2 cellular contexts compared by ENCODE assay signal in the genomic region with DNA sequence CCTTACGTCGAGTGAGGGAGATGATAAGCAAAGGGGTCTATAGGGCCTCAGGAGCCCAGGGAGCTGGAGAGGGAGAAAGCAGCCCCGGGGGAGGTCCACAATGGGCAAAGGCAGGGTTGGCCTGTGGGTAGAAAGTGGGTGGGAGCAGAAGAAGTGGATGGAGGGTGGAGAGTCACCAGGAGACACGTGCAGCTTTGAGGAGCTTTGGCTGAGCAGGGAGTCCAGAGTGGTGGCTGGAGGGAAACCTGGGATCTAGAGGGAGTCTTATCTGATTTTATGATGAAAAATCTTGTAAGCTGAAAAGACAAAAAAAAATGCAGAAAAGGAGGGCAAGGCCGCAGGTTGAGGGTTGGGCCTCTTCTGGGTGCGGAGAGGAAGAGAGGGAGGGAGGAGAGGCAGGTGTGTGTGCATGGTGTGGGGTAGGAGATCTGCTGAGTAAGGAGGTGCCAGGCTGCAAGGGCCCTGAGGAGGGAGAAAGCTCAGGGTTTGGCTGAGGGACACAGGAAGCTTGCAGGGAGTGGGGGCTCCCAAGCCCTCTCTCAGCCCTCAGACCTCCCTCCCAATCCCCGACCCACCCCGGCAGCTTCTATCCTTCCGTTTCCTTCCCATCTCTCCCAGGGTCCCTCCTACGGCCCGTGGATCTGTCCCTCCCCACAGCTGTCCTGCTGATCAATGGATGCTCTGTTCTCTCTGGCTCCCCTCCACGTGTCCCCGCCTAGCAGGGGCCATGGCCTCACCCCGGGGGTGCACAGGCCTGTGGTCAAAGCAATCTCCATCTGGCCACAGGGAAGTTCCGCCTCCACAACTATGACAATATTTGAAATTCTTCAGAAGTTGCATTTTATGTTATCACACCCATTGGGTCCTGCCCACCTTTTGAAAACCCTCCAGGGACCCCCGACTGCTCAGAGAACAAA.
TF ChIP-seq lines count a peak whose summit lies in the region.

No MANE protein-coding gene starts in this region.

TF ChIP-seq in IMR-90, 13 proteins besides CTCF, POLR2A, EP300 and RAD21:
- no peak for TF ChIP-seq BHLHE40 (IDR thresholded peaks at IDR 0.05; ENCODE audit: low read depth, low read length)
- no peak for TF ChIP-seq FOS (IDR thresholded peaks at IDR 0.05; ENCODE audit: low read depth, low read length)
- TF ChIP-seq RFX5 (IDR thresholded peaks at IDR 0.05; ENCODE audit: low read depth, low read length) = no peak
- no peak for TF ChIP-seq CHD1 (IDR thresholded peaks at IDR 0.05; ENCODE audit: low read depth, low read length)
- TF ChIP-seq, protein P1, sequence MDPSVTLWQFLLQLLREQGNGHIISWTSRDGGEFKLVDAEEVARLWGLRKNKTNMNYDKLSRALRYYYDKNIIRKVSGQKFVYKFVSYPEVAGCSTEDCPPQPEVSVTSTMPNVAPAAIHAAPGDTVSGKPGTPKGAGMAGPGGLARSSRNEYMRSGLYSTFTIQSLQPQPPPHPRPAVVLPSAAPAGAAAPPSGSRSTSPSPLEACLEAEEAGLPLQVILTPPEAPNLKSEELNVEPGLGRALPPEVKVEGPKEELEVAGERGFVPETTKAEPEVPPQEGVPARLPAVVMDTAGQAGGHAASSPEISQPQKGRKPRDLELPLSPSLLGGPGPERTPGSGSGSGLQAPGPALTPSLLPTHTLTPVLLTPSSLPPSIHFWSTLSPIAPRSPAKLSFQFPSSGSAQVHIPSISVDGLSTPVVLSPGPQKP (IDR thresholded peaks at IDR 0.05; ENCODE audit: borderline replicate concordance, low read depth, low read length) = no peak
- no peak for TF ChIP-seq NFE2L2 (IDR thresholded peaks at IDR 0.05; ENCODE audit: low read depth, low read length)
- TF ChIP-seq, protein P2, sequence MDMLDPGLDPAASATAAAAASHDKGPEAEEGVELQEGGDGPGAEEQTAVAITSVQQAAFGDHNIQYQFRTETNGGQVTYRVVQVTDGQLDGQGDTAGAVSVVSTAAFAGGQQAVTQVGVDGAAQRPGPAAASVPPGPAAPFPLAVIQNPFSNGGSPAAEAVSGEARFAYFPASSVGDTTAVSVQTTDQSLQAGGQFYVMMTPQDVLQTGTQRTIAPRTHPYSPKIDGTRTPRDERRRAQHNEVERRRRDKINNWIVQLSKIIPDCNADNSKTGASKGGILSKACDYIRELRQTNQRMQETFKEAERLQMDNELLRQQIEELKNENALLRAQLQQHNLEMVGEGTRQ (IDR thresholded peaks at IDR 0.05; ENCODE audit: low read depth, low read length) = no peak
- no peak for TF ChIP-seq SMC3 (IDR thresholded peaks at IDR 0.05; ENCODE audit: low read depth, low read length)

TF ChIP-seq in K562, 482 proteins besides CTCF, POLR2A, EP300 and RAD21:
- TF ChIP-seq, protein P3, sequence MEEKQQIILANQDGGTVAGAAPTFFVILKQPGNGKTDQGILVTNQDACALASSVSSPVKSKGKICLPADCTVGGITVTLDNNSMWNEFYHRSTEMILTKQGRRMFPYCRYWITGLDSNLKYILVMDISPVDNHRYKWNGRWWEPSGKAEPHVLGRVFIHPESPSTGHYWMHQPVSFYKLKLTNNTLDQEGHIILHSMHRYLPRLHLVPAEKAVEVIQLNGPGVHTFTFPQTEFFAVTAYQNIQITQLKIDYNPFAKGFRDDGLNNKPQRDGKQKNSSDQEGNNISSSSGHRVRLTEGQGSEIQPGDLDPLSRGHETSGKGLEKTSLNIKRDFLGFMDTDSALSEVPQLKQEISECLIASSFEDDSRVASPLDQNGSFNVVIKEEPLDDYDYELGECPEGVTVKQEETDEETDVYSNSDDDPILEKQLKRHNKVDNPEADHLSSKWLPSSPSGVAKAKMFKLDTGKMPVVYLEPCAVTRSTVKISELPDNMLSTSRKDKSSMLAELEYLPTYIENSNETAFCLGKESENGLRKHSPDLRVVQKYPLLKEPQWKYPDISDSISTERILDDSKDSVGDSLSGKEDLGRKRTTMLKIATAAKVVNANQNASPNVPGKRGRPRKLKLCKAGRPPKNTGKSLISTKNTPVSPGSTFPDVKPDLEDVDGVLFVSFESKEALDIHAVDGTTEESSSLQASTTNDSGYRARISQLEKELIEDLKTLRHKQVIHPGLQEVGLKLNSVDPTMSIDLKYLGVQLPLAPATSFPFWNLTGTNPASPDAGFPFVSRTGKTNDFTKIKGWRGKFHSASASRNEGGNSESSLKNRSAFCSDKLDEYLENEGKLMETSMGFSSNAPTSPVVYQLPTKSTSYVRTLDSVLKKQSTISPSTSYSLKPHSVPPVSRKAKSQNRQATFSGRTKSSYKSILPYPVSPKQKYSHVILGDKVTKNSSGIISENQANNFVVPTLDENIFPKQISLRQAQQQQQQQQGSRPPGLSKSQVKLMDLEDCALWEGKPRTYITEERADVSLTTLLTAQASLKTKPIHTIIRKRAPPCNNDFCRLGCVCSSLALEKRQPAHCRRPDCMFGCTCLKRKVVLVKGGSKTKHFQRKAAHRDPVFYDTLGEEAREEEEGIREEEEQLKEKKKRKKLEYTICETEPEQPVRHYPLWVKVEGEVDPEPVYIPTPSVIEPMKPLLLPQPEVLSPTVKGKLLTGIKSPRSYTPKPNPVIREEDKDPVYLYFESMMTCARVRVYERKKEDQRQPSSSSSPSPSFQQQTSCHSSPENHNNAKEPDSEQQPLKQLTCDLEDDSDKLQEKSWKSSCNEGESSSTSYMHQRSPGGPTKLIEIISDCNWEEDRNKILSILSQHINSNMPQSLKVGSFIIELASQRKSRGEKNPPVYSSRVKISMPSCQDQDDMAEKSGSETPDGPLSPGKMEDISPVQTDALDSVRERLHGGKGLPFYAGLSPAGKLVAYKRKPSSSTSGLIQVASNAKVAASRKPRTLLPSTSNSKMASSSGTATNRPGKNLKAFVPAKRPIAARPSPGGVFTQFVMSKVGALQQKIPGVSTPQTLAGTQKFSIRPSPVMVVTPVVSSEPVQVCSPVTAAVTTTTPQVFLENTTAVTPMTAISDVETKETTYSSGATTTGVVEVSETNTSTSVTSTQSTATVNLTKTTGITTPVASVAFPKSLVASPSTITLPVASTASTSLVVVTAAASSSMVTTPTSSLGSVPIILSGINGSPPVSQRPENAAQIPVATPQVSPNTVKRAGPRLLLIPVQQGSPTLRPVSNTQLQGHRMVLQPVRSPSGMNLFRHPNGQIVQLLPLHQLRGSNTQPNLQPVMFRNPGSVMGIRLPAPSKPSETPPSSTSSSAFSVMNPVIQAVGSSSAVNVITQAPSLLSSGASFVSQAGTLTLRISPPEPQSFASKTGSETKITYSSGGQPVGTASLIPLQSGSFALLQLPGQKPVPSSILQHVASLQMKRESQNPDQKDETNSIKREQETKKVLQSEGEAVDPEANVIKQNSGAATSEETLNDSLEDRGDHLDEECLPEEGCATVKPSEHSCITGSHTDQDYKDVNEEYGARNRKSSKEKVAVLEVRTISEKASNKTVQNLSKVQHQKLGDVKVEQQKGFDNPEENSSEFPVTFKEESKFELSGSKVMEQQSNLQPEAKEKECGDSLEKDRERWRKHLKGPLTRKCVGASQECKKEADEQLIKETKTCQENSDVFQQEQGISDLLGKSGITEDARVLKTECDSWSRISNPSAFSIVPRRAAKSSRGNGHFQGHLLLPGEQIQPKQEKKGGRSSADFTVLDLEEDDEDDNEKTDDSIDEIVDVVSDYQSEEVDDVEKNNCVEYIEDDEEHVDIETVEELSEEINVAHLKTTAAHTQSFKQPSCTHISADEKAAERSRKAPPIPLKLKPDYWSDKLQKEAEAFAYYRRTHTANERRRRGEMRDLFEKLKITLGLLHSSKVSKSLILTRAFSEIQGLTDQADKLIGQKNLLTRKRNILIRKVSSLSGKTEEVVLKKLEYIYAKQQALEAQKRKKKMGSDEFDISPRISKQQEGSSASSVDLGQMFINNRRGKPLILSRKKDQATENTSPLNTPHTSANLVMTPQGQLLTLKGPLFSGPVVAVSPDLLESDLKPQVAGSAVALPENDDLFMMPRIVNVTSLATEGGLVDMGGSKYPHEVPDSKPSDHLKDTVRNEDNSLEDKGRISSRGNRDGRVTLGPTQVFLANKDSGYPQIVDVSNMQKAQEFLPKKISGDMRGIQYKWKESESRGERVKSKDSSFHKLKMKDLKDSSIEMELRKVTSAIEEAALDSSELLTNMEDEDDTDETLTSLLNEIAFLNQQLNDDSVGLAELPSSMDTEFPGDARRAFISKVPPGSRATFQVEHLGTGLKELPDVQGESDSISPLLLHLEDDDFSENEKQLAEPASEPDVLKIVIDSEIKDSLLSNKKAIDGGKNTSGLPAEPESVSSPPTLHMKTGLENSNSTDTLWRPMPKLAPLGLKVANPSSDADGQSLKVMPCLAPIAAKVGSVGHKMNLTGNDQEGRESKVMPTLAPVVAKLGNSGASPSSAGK (IDR thresholded peaks at IDR 0.05) = no peak
- 0 out of 2 replicates have a peak, but pooled peaks have one; percentile 17 for TF ChIP-seq L3MBTL2 (IDR thresholded peaks at IDR 0.05)
TF ChIP-seq in K562: peak in this region for 1.
